16 cellular contexts compared by ENCODE assay signal in the genomic region with DNA sequence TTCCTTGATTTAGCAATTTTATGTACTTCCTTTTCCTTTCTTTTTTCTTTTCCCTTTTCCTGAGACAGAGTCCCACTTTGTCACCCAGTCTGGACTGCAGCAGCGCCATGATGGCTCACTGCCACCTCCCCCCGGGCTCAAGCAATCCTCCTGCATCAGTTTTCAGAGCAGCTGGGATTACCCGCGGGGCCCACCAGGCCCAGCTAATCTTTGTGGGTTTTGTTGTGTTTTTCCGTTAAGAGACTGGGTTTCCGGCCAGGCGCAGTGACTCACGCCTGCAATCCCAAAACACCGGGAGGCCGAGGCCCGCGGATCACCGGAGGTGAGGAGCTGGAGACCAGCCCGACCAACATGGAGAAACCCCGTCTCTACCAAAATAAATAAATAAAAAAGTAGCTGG. TPM values are rescaled to one million over a fixed set of nuclear protein-coding genes. Genes with fewer than 3 reads are reported as not detected.
DNase-seq lines count a peak whose midpoint lies in the region; ATAC-seq and TF ChIP-seq lines count a peak whose summit lies in the region.
"Had no signal": no experiment of that assay in that cellular context is flagged by ENCODE, and none has a peak within 500 bp of the region (broad histone marks: within the 10 kb centered on the region; RNA-seq: fewer than 3 reads in every experiment).

No MANE protein-coding gene starts in this region.

- H3K4me2 ChIP-seq in smooth muscle cell, result peak overlapping the region; percentile 17

- peaks cover 5% of the 10 kb centered on the region; the same call in 1 of the 2 replicates for H3K4me1 ChIP-seq in HUES6 (ENCODE audit: control insufficient read depth, insufficient read depth, low read length)
- peaks cover 5% of the 10 kb centered on the region; the same call in 1 of the 2 replicates for H3K4me1 ChIP-seq in SJCRH30
- H3K4me1 ChIP-seq in heart left ventricle, result peaks cover 0 to 15% (median 0%) of the 10 kb centered on the region in 12 donors
- no peaks in the 10 kb centered on the region for H3K4me1 ChIP-seq in smooth muscle cell (ENCODE audit: low read depth)
- H3K4me1 ChIP-seq in foreskin keratinocyte, result no peaks in the 10 kb centered on the region
- H3K4me1 ChIP-seq: stomach had no signal

- peak overlapping the region; percentile 62; the same call in 1 of the 2 replicates for H3K27ac ChIP-seq in HUES6 (ENCODE audit: low read depth, low read length)
- peak overlapping the region; percentile 79 for H3K27ac ChIP-seq in SJCRH30
- peak overlapping the region in 9 of 12 donors; percentile 55 to 74 (median 67) for H3K27ac ChIP-seq in heart left ventricle
- no peak overlapping the region for H3K27ac ChIP-seq in smooth muscle cell (ENCODE audit: low read depth)
- H3K27ac ChIP-seq in foreskin keratinocyte, result no peak overlapping the region
- H3K27ac ChIP-seq: epithelial cell of prostate, SK-N-MC, stomach had no signal

- H3K27me3 ChIP-seq in HUES6 (ENCODE audit: control insufficient read depth, insufficient read depth, low read length) (no peaks in the 10 kb centered on the region), SJCRH30 (no peaks in the 10 kb centered on the region), heart left ventricle (no peaks in the 10 kb centered on the region), smooth muscle cell (ENCODE audit: low read depth) (no peaks in the 10 kb centered on the region), foreskin keratinocyte (no peaks in the 10 kb centered on the region)
- H3K27me3 ChIP-seq: stomach had no signal

- intact Hi-C loops in heart left ventricle (cut with DNase I), result no loop called here

- TF ChIP-seq POLR2A in heart left ventricle (IDR thresholded peaks at IDR 0.05), result no peak

- peak; percentile 84 to 91 for DNase-seq in SJCRH30
- DNase-seq in heart left ventricle, result no peak
- DNase-seq in smooth muscle cell (lab: John Stamatoyannopoulos, UW; ENCODE audit: unreplicated experiment), result no peak
- no peak for DNase-seq in foreskin keratinocyte
- no peak for DNase-seq in GM13977 (ENCODE audit: low spot score)
- no peak for DNase-seq in iPS-NIHi11 (ENCODE audit: low spot score)
- DNase-seq: activated CD8-positive, alpha-beta T cell treated with anti-CD3 and anti-CD28 coated beads, Interleukin-2, amount 10 ng/mL, durations not matched to agents 7 days and 5 days; activated naive CD8-positive, alpha-beta T cell treated with anti-CD3 and anti-CD28 coated beads, Interleukin-2, amount 50 U/mL, for 24 hours; AML-193; DMS 273 treated with DMSO at 0.1 percent for 48 hours; HFFc6; stomach had no signal

- H3K9ac ChIP-seq in HUES6 (ENCODE audit: low read length) (peak overlapping the region; percentile 66), smooth muscle cell (ENCODE audit: low read depth) (no peak overlapping the region)

- ATAC-seq in heart left ventricle, result peak in 2 of 4 donors; percentile 22 to 27
- no peak for ATAC-seq in foreskin keratinocyte
- ATAC-seq: activated CD8-positive, alpha-beta T cell treated with anti-CD3 and anti-CD28 coated beads, Interleukin-2, amount 10 ng/mL, durations not matched to agents 7 days and 5 days; activated naive CD8-positive, alpha-beta T cell treated with anti-CD3 and anti-CD28 coated beads, Interleukin-2, amount 50 U/mL, for 24 hours had no signal

- H3K4me3 ChIP-seq in HUES6 (ENCODE audit: low read depth, low read length), result no peak overlapping the region
- H3K4me3 ChIP-seq in SJCRH30, result peak overlapping the region; percentile 47
- no peak overlapping the region for H3K4me3 ChIP-seq in heart left ventricle
- no peak overlapping the region for H3K4me3 ChIP-seq in smooth muscle cell
- H3K4me3 ChIP-seq: SK-N-MC, stomach had no signal

- H3K36me3 ChIP-seq in HUES6 (ENCODE audit: control insufficient read depth, insufficient read depth, low read length) (no peaks in the 10 kb centered on the region), SJCRH30 (no peaks in the 10 kb centered on the region), heart left ventricle (no peaks in the 10 kb centered on the region), smooth muscle cell (ENCODE audit: low read depth) (no peaks in the 10 kb centered on the region)
- H3K36me3 ChIP-seq: stomach had no signal

- no peak overlapping the region for H2AFZ ChIP-seq in smooth muscle cell (ENCODE audit: low read depth)

- H4K20me1 ChIP-seq in smooth muscle cell (ENCODE audit: low read depth), result no peaks in the 10 kb centered on the region

- H3K79me2 ChIP-seq in smooth muscle cell (ENCODE audit: low read depth), result no peaks in the 10 kb centered on the region

- in situ Hi-C loops in GM13977 (cut with MboI; ENCODE audit: low pct_unique_long_range_greater_than_20kb, low sequenced_read_pairs, unreplicated experiment), result no loop called here

- 76 to 86% (median 81%) methylated on average over 15 of the region's 15 CpGs for WGBS in heart left ventricle, 4 donors
- 53% methylated on average over 15 of the region's 15 CpGs for WGBS in smooth muscle cell (ENCODE audit: low lambda C conversion rate)

- TF ChIP-seq CTCF in heart left ventricle (IDR thresholded peaks at IDR 0.05) (no peak), smooth muscle cell (IDR thresholded peaks at IDR 0.05; ENCODE audit: borderline replicate concordance, insufficient read depth, poor library complexity, severe bottlenecking) (no peak), foreskin keratinocyte (conservative IDR thresholded peaks at IDR 0.05) (no peak), GM13977 (IDR thresholded peaks at IDR 0.05; ENCODE audit: extremely low read depth, insufficient read depth, missing control alignments) (no peak)

- H3K9me3 ChIP-seq in HUES6 (ENCODE audit: control insufficient read depth, insufficient read depth, low read depth, low read length) (no peaks in the 10 kb centered on the region; the same call in 1 of the 2 replicates), SJCRH30 (replicated peaks) (no peaks in the 10 kb centered on the region), heart left ventricle (no peaks in the 10 kb centered on the region), smooth muscle cell (replicated peaks; ENCODE audit: low read depth) (no peaks in the 10 kb centered on the region)
- H3K9me3 ChIP-seq: stomach had no signal

- no peaks in the 10 kb centered on the region for H3F3A ChIP-seq in smooth muscle cell (ENCODE audit: low read depth)

RNA-seq across cellular contexts. Expression of a gene that starts 17.7 kb away (rescaled TPM):
- total RNA-seq in SJCRH30 (2014; rRNA removed; shearing (Covaris generic)), result 0.02 TPM in 1 of 2 replicates, not detected in the other
- 1 to 10 TPM in 1 of 9 donors, under 1 TPM in 6, not detected in 2; 0.12 to 1.2 (median 0.39) TPM for total RNA-seq in heart left ventricle
- polyA plus RNA-seq in heart left ventricle, result under 1 TPM; 0.01 to 0.30 TPM
- 0.18 TPM in 1 of 2 replicates, not detected in the other for total RNA-seq in smooth muscle cell
- polyA plus RNA-seq in smooth muscle cell, result not detected in 2 replicates
- total RNA-seq in foreskin keratinocyte, result 0.04 TPM in 1 of 2 replicates, not detected in the other
- 0.02 TPM in 1 of 2 replicates, not detected in the other for polyA plus RNA-seq in foreskin keratinocyte

RNA-seq across cellular contexts. Expression of a gene that starts 38.3 kb away (rescaled TPM):
- not detected in 2 replicates for total RNA-seq in SJCRH30 (2014; rRNA removed; shearing (Covaris generic))
- total RNA-seq in heart left ventricle, result not detected
- not detected for polyA plus RNA-seq in heart left ventricle
- not detected in 2 replicates for total RNA-seq in smooth muscle cell
- not detected in 2 replicates for polyA plus RNA-seq in smooth muscle cell
- total RNA-seq in foreskin keratinocyte, result not detected in 2 replicates
- polyA plus RNA-seq in foreskin keratinocyte, result not detected in 2 replicates
- total RNA-seq: activated CD8-positive, alpha-beta T cell treated with anti-CD3 and anti-CD28 coated beads, Interleukin-2, amount 10 ng/mL, durations not matched to agents 7 days and 5 days; HFFc6; posterior vena cava; stomach had no signal
- polyA plus RNA-seq: stomach had no signal

Comparison
In these comparisons a context has a peak if more than half of its experiments do, and no peak if none do; other contexts are left out.
1. H3K27ac ChIP-seq: peak in HUES6 (single experiment), SJCRH30 (single experiment) and heart left ventricle (9 of 12); none in smooth muscle cell (single experiment) and foreskin keratinocyte (single experiment).
2. DNase-seq: peak in SJCRH30 (2 of 2); none in heart left ventricle (0 of 5), smooth muscle cell (single experiment), foreskin keratinocyte (0 of 2), GM13977 (single experiment) and iPS-NIHi11 (single experiment).